16 cellular contexts compared by ENCODE assay signal in genomic region chr3:29893024-29893554, GRCh38.
DNase-seq lines count a peak whose midpoint lies in the region; ATAC-seq, FAIRE-seq and TF ChIP-seq lines count a peak whose summit lies in the region.
"Had no signal": no experiment of that assay in that cellular context is flagged by ENCODE, and none has a peak within 500 bp of the region (broad histone marks: within the 10 kb centered on the region; RNA-seq: fewer than 3 reads in every experiment).

No MANE protein-coding gene starts in this region.

- peaks cover 5% of the 10 kb centered on the region for H3K36me3 ChIP-seq in astrocyte (ENCODE audit: insufficient read depth, low read length)
- no peaks in the 10 kb centered on the region for H3K36me3 ChIP-seq in osteoblast (ENCODE audit: insufficient read depth, low read length)

- H3K27ac ChIP-seq in astrocyte (ENCODE audit: low read depth, low read length): no peak overlapping the region
- no peak overlapping the region for H3K27ac ChIP-seq in osteoblast (ENCODE audit: low read depth, low read length)

- H3K79me2 ChIP-seq in astrocyte (ENCODE audit: insufficient read depth, low read length): no peaks in the 10 kb centered on the region
- no peaks in the 10 kb centered on the region for H3K79me2 ChIP-seq in osteoblast (ENCODE audit: insufficient read depth, low read length)

- no peak overlapping the region for H3K4me3 ChIP-seq in astrocyte (ENCODE audit: insufficient read depth, low read depth, low read length)
- H3K4me3 ChIP-seq in osteoblast (ENCODE audit: insufficient read depth, low read length): peak overlapping the region; percentile 42
- H3K4me3 ChIP-seq: GM12878, GM23338 had no signal

- no peaks in the 10 kb centered on the region for H3K9me3 Mint-ChIP-seq in astrocyte (ENCODE audit: unreplicated experiment)
- peaks cover 0 to 4% of the 10 kb centered on the region in 2 donors for H3K9me3 Mint-ChIP-seq in activated naive CD4-positive, alpha-beta T cell treated with anti-CD3 and anti-CD28 coated beads, Interleukin-2, amount 50 U/mL, for 72 hours
- H3K9me3 Mint-ChIP-seq: GM23338 had no signal

- H3K27me3 Mint-ChIP-seq in astrocyte (ENCODE audit: low read depth, unreplicated experiment): no peaks in the 10 kb centered on the region
- H3K27me3 Mint-ChIP-seq: B cell had no signal

- H2AFZ ChIP-seq in astrocyte (ENCODE audit: low read depth, low read length): no peak overlapping the region
- H2AFZ ChIP-seq in osteoblast (ENCODE audit: low read length): peak overlapping the region; percentile 51
- H2AFZ ChIP-seq: GM23338 had no signal

- no peaks in the 10 kb centered on the region for H3K27me3 ChIP-seq in astrocyte (ENCODE audit: insufficient read depth, low read length)
- H3K27me3 ChIP-seq in osteoblast (ENCODE audit: insufficient read depth, low read length): no peaks in the 10 kb centered on the region

- H3K9me3 ChIP-seq in astrocyte (ENCODE audit: insufficient read depth, low read depth, low read length): no peaks in the 10 kb centered on the region
- no peaks in the 10 kb centered on the region for H3K9me3 ChIP-seq in osteoblast (ENCODE audit: low read depth, low read length)

- H3K4me2 ChIP-seq in astrocyte (ENCODE audit: low read length) (no peak overlapping the region), osteoblast (ENCODE audit: insufficient read depth, low read length) (peak overlapping the region; percentile 72)
- H3K4me2 ChIP-seq: GM23338 had no signal

- no peak for FAIRE-seq in astrocyte (lab: Jason Lieb, UNC)
- FAIRE-seq: A204.1, GM12878, GM18507 had no signal

- TF ChIP-seq CTCF in astrocyte (IDR thresholded peaks at IDR 0.05; ENCODE audit: insufficient read depth, low read depth, low read length): no peak
- TF ChIP-seq CTCF in osteoblast (IDR thresholded peaks at IDR 0.05; ENCODE audit: extremely low read depth, low read depth, low read length): no peak

- H3K9ac ChIP-seq in astrocyte (ENCODE audit: low read length): no peak overlapping the region

- no peaks in the 10 kb centered on the region for H4K20me1 ChIP-seq in astrocyte (ENCODE audit: insufficient read depth, low read length)
- no peaks in the 10 kb centered on the region for H4K20me1 ChIP-seq in osteoblast (ENCODE audit: insufficient read depth, low read length)

- ATAC-seq in activated naive CD4-positive, alpha-beta T cell treated with anti-CD3 and anti-CD28 coated beads, Interleukin-2, amount 50 U/mL, for 72 hours: no peak
- no peak for ATAC-seq in GM18870 (IDR thresholded peaks at IDR 0.05; ENCODE audit: unreplicated experiment)
- ATAC-seq: GM12878, GM23338 had no signal

- H3K4me3 Mint-ChIP-seq in astrocyte (ENCODE audit: unreplicated experiment): peak overlapping the region; percentile 34
- H3K4me3 Mint-ChIP-seq: B cell; CD4-positive, alpha-beta memory T cell; GM23338 had no signal

- H3K4me1 ChIP-seq in astrocyte (ENCODE audit: insufficient read depth, low read length) (peaks cover 3% of the 10 kb centered on the region), osteoblast (ENCODE audit: insufficient read depth, low read length) (peaks cover 19% of the 10 kb centered on the region)

- DNase-seq in astrocyte (ENCODE audit: low read depth): no peak
- DNase-seq in foreskin melanocyte: peak; percentile 24
- no peak for DNase-seq in osteoblast (ENCODE audit: insufficient read length, low spot score, missing footprints)
- DNase-seq in activated naive CD4-positive, alpha-beta T cell treated with anti-CD3 and anti-CD28 coated beads, Interleukin-2, amount 50 U/mL, for 72 hours (ENCODE audit: low spot score in 2 of 2): no peak
- no peak for DNase-seq in stimulated activated CD4-positive, alpha-beta T cell treated with anti-CD3 and anti-CD28 coated beads, Interleukin-2, amount 100 ng/mL, for 24 hours
- no peak for DNase-seq in NCI-H187 (lab: John Stamatoyannopoulos, UW)
- DNase-seq: C1 segment of cervical spinal cord; CD4-positive, alpha-beta memory T cell; DMS79; H7 had no signal

- H3K36me3 Mint-ChIP-seq in astrocyte (ENCODE audit: low read depth, unreplicated experiment): no peaks in the 10 kb centered on the region
- no peaks in the 10 kb centered on the region for H3K36me3 Mint-ChIP-seq in activated naive CD4-positive, alpha-beta T cell treated with anti-CD3 and anti-CD28 coated beads, Interleukin-2, amount 50 U/mL, for 72 hours
- H3K36me3 Mint-ChIP-seq: CD4-positive, alpha-beta memory T cell had no signal

- no peak overlapping the region for H3K27ac Mint-ChIP-seq in astrocyte (ENCODE audit: unreplicated experiment)
- no peak overlapping the region for H3K27ac Mint-ChIP-seq in activated naive CD4-positive, alpha-beta T cell treated with anti-CD3 and anti-CD28 coated beads, Interleukin-2, amount 50 U/mL, for 72 hours
- H3K27ac Mint-ChIP-seq: B cell; CD4-positive, alpha-beta memory T cell; GM23338 had no signal

- no peaks in the 10 kb centered on the region for H3K4me1 Mint-ChIP-seq in astrocyte (ENCODE audit: low read depth, unreplicated experiment)
- H3K4me1 Mint-ChIP-seq: B cell; CD4-positive, alpha-beta memory T cell had no signal
